1 cellular context compared by ENCODE assay signal in genomic region chr2:147843864-147844690, GRCh38.
TF ChIP-seq lines count a peak whose summit lies in the region.

No MANE protein-coding gene starts in this region.

TF ChIP-seq in HepG2, 621 proteins besides CTCF, POLR2A, EP300 and RAD21 (continued from another document and continues in another):
- TF ChIP-seq, protein P1, sequence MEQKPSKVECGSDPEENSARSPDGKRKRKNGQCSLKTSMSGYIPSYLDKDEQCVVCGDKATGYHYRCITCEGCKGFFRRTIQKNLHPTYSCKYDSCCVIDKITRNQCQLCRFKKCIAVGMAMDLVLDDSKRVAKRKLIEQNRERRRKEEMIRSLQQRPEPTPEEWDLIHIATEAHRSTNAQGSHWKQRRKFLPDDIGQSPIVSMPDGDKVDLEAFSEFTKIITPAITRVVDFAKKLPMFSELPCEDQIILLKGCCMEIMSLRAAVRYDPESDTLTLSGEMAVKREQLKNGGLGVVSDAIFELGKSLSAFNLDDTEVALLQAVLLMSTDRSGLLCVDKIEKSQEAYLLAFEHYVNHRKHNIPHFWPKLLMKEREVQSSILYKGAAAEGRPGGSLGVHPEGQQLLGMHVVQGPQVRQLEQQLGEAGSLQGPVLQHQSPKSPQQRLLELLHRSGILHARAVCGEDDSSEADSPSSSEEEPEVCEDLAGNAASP (CRISPR knock-in tag; IDR thresholded peaks at IDR 0.05; ENCODE audit: borderline replicate concordance), result peak; percentile 44; the same call in 1 of the 2 replicates
- no peak for TF ChIP-seq SIX1 (CRISPR knock-in tag; IDR thresholded peaks at IDR 0.05; ENCODE audit: borderline replicate concordance)
- peak; percentile 66 for TF ChIP-seq TAF15 (IDR thresholded peaks at IDR 0.05; ENCODE audit: low read depth, low read length, poor library complexity, severe bottlenecking)
- TF ChIP-seq, protein P2, sequence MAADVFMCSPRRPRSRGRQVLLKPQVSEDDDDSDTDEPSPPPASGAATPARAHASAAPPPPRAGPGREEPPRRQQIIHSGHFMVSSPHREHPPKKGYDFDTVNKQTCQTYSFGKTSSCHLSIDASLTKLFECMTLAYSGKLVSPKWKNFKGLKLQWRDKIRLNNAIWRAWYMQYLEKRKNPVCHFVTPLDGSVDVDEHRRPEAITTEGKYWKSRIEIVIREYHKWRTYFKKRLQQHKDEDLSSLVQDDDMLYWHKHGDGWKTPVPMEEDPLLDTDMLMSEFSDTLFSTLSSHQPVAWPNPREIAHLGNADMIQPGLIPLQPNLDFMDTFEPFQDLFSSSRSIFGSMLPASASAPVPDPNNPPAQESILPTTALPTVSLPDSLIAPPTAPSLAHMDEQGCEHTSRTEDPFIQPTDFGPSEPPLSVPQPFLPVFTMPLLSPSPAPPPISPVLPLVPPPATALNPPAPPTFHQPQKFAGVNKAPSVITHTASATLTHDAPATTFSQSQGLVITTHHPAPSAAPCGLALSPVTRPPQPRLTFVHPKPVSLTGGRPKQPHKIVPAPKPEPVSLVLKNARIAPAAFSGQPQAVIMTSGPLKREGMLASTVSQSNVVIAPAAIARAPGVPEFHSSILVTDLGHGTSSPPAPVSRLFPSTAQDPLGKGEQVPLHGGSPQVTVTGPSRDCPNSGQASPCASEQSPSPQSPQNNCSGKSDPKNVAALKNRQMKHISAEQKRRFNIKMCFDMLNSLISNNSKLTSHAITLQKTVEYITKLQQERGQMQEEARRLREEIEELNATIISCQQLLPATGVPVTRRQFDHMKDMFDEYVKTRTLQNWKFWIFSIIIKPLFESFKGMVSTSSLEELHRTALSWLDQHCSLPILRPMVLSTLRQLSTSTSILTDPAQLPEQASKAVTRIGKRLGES (CRISPR knock-in tag; IDR thresholded peaks at IDR 0.05; ENCODE audit: borderline replicate concordance), result no peak
- peak; percentile 85; the same call in 1 of the 2 replicates for TF ChIP-seq UBTF (CRISPR knock-in tag; IDR thresholded peaks at IDR 0.05)
- no peak for TF ChIP-seq CEBPG (CRISPR knock-in tag; IDR thresholded peaks at IDR 0.05)
- peak; percentile 39; the same call in 1 of the 2 replicates for TF ChIP-seq NCOA2 (CRISPR knock-in tag; IDR thresholded peaks at IDR 0.05)
- peak; percentile 21 for TF ChIP-seq CBX1 (IDR thresholded peaks at IDR 0.05; ENCODE audit: low read depth)
- peak; percentile 80; the same call in 1 of the 2 replicates for TF ChIP-seq TEF (CRISPR knock-in tag; IDR thresholded peaks at IDR 0.05)
- TF ChIP-seq, protein P3, sequence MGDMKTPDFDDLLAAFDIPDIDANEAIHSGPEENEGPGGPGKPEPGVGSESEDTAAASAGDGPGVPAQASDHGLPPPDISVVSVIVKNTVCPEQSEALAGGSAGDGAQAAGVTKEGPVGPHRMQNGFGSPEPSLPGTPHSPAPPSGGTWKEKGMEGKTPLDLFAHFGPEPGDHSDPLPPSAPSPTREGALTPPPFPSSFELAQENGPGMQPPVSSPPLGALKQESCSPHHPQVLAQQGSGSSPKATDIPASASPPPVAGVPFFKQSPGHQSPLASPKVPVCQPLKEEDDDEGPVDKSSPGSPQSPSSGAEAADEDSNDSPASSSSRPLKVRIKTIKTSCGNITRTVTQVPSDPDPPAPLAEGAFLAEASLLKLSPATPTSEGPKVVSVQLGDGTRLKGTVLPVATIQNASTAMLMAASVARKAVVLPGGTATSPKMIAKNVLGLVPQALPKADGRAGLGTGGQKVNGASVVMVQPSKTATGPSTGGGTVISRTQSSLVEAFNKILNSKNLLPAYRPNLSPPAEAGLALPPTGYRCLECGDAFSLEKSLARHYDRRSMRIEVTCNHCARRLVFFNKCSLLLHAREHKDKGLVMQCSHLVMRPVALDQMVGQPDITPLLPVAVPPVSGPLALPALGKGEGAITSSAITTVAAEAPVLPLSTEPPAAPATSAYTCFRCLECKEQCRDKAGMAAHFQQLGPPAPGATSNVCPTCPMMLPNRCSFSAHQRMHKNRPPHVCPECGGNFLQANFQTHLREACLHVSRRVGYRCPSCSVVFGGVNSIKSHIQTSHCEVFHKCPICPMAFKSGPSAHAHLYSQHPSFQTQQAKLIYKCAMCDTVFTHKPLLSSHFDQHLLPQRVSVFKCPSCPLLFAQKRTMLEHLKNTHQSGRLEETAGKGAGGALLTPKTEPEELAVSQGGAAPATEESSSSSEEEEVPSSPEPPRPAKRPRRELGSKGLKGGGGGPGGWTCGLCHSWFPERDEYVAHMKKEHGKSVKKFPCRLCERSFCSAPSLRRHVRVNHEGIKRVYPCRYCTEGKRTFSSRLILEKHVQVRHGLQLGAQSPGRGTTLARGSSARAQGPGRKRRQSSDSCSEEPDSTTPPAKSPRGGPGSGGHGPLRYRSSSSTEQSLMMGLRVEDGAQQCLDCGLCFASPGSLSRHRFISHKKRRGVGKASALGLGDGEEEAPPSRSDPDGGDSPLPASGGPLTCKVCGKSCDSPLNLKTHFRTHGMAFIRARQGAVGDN (CRISPR knock-in tag; IDR thresholded peaks at IDR 0.05), result peak; percentile 92
- TF ChIP-seq, protein P4, sequence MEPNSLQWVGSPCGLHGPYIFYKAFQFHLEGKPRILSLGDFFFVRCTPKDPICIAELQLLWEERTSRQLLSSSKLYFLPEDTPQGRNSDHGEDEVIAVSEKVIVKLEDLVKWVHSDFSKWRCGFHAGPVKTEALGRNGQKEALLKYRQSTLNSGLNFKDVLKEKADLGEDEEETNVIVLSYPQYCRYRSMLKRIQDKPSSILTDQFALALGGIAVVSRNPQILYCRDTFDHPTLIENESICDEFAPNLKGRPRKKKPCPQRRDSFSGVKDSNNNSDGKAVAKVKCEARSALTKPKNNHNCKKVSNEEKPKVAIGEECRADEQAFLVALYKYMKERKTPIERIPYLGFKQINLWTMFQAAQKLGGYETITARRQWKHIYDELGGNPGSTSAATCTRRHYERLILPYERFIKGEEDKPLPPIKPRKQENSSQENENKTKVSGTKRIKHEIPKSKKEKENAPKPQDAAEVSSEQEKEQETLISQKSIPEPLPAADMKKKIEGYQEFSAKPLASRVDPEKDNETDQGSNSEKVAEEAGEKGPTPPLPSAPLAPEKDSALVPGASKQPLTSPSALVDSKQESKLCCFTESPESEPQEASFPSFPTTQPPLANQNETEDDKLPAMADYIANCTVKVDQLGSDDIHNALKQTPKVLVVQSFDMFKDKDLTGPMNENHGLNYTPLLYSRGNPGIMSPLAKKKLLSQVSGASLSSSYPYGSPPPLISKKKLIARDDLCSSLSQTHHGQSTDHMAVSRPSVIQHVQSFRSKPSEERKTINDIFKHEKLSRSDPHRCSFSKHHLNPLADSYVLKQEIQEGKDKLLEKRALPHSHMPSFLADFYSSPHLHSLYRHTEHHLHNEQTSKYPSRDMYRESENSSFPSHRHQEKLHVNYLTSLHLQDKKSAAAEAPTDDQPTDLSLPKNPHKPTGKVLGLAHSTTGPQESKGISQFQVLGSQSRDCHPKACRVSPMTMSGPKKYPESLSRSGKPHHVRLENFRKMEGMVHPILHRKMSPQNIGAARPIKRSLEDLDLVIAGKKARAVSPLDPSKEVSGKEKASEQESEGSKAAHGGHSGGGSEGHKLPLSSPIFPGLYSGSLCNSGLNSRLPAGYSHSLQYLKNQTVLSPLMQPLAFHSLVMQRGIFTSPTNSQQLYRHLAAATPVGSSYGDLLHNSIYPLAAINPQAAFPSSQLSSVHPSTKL (CRISPR knock-in tag; IDR thresholded peaks at IDR 0.05), result peak; percentile 64; the same call in 1 of the 2 replicates
- peak; percentile 33; the same call in 1 of the 2 replicates for TF ChIP-seq ELK4 (CRISPR knock-in tag; IDR thresholded peaks at IDR 0.05; ENCODE audit: borderline replicate concordance)
- TF ChIP-seq ISX (CRISPR knock-in tag; conservative IDR thresholded peaks at IDR 0.05), result peak; percentile 89; the same call in 1 of the 2 replicates
- TF ChIP-seq ATF5 (CRISPR knock-in tag; IDR thresholded peaks at IDR 0.05; ENCODE audit: low read depth), result no peak
- TF ChIP-seq ZNF546 (CRISPR knock-in tag; conservative IDR thresholded peaks at IDR 0.05), result peak; percentile 92; the same call in 1 of the 2 replicates
- TF ChIP-seq RORA (CRISPR knock-in tag; IDR thresholded peaks at IDR 0.05), result no peak
- TF ChIP-seq ZSCAN21 (CRISPR knock-in tag; IDR thresholded peaks at IDR 0.05; ENCODE audit: borderline replicate concordance), result peak; percentile 81; the same call in 1 of the 2 replicates
- peak; percentile 78; the same call in 1 of the 2 replicates for TF ChIP-seq EED (CRISPR knock-in tag; IDR thresholded peaks at IDR 0.05)
- peak; percentile 82 for TF ChIP-seq DMAP1 (CRISPR knock-in tag; IDR thresholded peaks at IDR 0.05)
- TF ChIP-seq GZF1 (CRISPR knock-in tag; IDR thresholded peaks at IDR 0.05), result no peak
- TF ChIP-seq ZNF607 (CRISPR knock-in tag; IDR thresholded peaks at IDR 0.05; ENCODE audit: borderline replicate concordance), result peak; percentile 86; the same call in 1 of the 2 replicates
- TF ChIP-seq SP4 (CRISPR knock-in tag; IDR thresholded peaks at IDR 0.05), result peak; percentile 68
- TF ChIP-seq, protein P5, sequence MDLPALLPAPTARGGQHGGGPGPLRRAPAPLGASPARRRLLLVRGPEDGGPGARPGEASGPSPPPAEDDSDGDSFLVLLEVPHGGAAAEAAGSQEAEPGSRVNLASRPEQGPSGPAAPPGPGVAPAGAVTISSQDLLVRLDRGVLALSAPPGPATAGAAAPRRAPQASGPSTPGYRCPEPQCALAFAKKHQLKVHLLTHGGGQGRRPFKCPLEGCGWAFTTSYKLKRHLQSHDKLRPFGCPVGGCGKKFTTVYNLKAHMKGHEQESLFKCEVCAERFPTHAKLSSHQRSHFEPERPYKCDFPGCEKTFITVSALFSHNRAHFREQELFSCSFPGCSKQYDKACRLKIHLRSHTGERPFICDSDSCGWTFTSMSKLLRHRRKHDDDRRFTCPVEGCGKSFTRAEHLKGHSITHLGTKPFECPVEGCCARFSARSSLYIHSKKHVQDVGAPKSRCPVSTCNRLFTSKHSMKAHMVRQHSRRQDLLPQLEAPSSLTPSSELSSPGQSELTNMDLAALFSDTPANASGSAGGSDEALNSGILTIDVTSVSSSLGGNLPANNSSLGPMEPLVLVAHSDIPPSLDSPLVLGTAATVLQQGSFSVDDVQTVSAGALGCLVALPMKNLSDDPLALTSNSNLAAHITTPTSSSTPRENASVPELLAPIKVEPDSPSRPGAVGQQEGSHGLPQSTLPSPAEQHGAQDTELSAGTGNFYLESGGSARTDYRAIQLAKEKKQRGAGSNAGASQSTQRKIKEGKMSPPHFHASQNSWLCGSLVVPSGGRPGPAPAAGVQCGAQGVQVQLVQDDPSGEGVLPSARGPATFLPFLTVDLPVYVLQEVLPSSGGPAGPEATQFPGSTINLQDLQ (CRISPR knock-in tag; IDR thresholded peaks at IDR 0.05), result no peak
- peak; percentile 87 for TF ChIP-seq ZBTB25 (CRISPR knock-in tag; IDR thresholded peaks at IDR 0.05)
- peak; percentile 70 for TF ChIP-seq ARID2 (CRISPR knock-in tag; IDR thresholded peaks at IDR 0.05; ENCODE audit: borderline replicate concordance)
